1 cellular context compared by ENCODE assay signal in genomic region chr1:213976665-213977485, GRCh38.
TF ChIP-seq lines count a peak whose summit lies in the region.

No MANE protein-coding gene starts in this region.

TF ChIP-seq in HepG2, 621 proteins besides CTCF, POLR2A, EP300 and RAD21 (continued from another document and continues in another):
- no peak for TF ChIP-seq TERF1 (CRISPR knock-in tag; IDR thresholded peaks at IDR 0.05)
- TF ChIP-seq ZNF7 (CRISPR knock-in tag; IDR thresholded peaks at IDR 0.05): no peak
- TF ChIP-seq, protein P1, sequence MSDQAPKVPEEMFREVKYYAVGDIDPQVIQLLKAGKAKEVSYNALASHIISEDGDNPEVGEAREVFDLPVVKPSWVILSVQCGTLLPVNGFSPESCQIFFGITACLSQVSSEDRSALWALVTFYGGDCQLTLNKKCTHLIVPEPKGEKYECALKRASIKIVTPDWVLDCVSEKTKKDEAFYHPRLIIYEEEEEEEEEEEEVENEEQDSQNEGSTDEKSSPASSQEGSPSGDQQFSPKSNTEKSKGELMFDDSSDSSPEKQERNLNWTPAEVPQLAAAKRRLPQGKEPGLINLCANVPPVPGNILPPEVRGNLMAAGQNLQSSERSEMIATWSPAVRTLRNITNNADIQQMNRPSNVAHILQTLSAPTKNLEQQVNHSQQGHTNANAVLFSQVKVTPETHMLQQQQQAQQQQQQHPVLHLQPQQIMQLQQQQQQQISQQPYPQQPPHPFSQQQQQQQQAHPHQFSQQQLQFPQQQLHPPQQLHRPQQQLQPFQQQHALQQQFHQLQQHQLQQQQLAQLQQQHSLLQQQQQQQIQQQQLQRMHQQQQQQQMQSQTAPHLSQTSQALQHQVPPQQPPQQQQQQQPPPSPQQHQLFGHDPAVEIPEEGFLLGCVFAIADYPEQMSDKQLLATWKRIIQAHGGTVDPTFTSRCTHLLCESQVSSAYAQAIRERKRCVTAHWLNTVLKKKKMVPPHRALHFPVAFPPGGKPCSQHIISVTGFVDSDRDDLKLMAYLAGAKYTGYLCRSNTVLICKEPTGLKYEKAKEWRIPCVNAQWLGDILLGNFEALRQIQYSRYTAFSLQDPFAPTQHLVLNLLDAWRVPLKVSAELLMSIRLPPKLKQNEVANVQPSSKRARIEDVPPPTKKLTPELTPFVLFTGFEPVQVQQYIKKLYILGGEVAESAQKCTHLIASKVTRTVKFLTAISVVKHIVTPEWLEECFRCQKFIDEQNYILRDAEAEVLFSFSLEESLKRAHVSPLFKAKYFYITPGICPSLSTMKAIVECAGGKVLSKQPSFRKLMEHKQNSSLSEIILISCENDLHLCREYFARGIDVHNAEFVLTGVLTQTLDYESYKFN (CRISPR knock-in tag; conservative IDR thresholded peaks at IDR 0.05): 0 out of 2 replicates have a peak, but pooled peaks have one; percentile 25
- TF ChIP-seq, protein P2, sequence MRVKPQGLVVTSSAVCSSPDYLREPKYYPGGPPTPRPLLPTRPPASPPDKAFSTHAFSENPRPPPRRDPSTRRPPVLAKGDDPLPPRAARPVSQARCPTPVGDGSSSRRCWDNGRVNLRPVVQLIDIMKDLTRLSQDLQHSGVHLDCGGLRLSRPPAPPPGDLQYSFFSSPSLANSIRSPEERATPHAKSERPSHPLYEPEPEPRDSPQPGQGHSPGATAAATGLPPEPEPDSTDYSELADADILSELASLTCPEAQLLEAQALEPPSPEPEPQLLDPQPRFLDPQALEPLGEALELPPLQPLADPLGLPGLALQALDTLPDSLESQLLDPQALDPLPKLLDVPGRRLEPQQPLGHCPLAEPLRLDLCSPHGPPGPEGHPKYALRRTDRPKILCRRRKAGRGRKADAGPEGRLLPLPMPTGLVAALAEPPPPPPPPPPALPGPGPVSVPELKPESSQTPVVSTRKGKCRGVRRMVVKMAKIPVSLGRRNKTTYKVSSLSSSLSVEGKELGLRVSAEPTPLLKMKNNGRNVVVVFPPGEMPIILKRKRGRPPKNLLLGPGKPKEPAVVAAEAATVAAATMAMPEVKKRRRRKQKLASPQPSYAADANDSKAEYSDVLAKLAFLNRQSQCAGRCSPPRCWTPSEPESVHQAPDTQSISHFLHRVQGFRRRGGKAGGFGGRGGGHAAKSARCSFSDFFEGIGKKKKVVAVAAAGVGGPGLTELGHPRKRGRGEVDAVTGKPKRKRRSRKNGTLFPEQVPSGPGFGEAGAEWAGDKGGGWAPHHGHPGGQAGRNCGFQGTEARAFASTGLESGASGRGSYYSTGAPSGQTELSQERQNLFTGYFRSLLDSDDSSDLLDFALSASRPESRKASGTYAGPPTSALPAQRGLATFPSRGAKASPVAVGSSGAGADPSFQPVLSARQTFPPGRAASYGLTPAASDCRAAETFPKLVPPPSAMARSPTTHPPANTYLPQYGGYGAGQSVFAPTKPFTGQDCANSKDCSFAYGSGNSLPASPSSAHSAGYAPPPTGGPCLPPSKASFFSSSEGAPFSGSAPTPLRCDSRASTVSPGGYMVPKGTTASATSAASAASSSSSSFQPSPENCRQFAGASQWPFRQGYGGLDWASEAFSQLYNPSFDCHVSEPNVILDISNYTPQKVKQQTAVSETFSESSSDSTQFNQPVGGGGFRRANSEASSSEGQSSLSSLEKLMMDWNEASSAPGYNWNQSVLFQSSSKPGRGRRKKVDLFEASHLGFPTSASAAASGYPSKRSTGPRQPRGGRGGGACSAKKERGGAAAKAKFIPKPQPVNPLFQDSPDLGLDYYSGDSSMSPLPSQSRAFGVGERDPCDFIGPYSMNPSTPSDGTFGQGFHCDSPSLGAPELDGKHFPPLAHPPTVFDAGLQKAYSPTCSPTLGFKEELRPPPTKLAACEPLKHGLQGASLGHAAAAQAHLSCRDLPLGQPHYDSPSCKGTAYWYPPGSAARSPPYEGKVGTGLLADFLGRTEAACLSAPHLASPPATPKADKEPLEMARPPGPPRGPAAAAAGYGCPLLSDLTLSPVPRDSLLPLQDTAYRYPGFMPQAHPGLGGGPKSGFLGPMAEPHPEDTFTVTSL (CRISPR knock-in tag; IDR thresholded peaks at IDR 0.05; ENCODE audit: borderline replicate concordance): no peak
- no peak for TF ChIP-seq ZNF879 (CRISPR knock-in tag; IDR thresholded peaks at IDR 0.05)
- TF ChIP-seq ZNF614 (CRISPR knock-in tag; IDR thresholded peaks at IDR 0.05; ENCODE audit: borderline replicate concordance): 0 out of 2 replicates have a peak, but pooled peaks have one; percentile 34
- TF ChIP-seq HNRNPLL (IDR thresholded peaks at IDR 0.05; ENCODE audit: low read depth, low read length, poor library complexity, severe bottlenecking): no peak
- TF ChIP-seq ZNF446 (CRISPR knock-in tag; IDR thresholded peaks at IDR 0.05): no peak
- no peak for TF ChIP-seq MLXIP (CRISPR knock-in tag; IDR thresholded peaks at IDR 0.05; ENCODE audit: borderline replicate concordance)
- TF ChIP-seq ZNF747 (CRISPR knock-in tag; IDR thresholded peaks at IDR 0.05; ENCODE audit: borderline replicate concordance): no peak
- no peak for TF ChIP-seq SOX6 (IDR thresholded peaks at IDR 0.05)
- TF ChIP-seq SOX6 (CRISPR knock-in tag; IDR thresholded peaks at IDR 0.05): peak; percentile 42; the same call in 1 of the 2 replicates
- TF ChIP-seq MEIS1 (CRISPR knock-in tag; IDR thresholded peaks at IDR 0.05; ENCODE audit: borderline replicate concordance): no peak
- no peak for TF ChIP-seq FOXO4 (CRISPR knock-in tag; conservative IDR thresholded peaks at IDR 0.05)
- TF ChIP-seq RBFOX2 (IDR thresholded peaks at IDR 0.05; ENCODE audit: low read depth, low read length): no peak
- no peak for TF ChIP-seq ZNF17 (CRISPR knock-in tag; IDR thresholded peaks at IDR 0.05)
- no peak for TF ChIP-seq ZNF20 (CRISPR knock-in tag; IDR thresholded peaks at IDR 0.05)
- TF ChIP-seq, protein P3, sequence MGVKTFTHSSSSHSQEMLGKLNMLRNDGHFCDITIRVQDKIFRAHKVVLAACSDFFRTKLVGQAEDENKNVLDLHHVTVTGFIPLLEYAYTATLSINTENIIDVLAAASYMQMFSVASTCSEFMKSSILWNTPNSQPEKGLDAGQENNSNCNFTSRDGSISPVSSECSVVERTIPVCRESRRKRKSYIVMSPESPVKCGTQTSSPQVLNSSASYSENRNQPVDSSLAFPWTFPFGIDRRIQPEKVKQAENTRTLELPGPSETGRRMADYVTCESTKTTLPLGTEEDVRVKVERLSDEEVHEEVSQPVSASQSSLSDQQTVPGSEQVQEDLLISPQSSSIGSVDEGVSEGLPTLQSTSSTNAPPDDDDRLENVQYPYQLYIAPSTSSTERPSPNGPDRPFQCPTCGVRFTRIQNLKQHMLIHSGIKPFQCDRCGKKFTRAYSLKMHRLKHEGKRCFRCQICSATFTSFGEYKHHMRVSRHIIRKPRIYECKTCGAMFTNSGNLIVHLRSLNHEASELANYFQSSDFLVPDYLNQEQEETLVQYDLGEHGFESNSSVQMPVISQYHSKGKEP (CRISPR knock-in tag; IDR thresholded peaks at IDR 0.05): no peak
- TF ChIP-seq, protein P4, sequence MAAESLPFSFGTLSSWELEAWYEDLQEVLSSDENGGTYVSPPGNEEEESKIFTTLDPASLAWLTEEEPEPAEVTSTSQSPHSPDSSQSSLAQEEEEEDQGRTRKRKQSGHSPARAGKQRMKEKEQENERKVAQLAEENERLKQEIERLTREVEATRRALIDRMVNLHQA (CRISPR knock-in tag; IDR thresholded peaks at IDR 0.05): no peak
- TF ChIP-seq ZNF530 (CRISPR knock-in tag; IDR thresholded peaks at IDR 0.05; ENCODE audit: low read depth): no peak
- TF ChIP-seq KLF6 (CRISPR knock-in tag; IDR thresholded peaks at IDR 0.05): 0 out of 2 replicates have a peak, but pooled peaks have one; percentile 32
- no peak for TF ChIP-seq KDM4B (CRISPR knock-in tag; IDR thresholded peaks at IDR 0.05)
- no peak for TF ChIP-seq PLRG1 (conservative IDR thresholded peaks at IDR 0.05)
- no peak for TF ChIP-seq RERE (CRISPR knock-in tag; IDR thresholded peaks at IDR 0.05; ENCODE audit: low read depth)
- TF ChIP-seq TEAD2 (CRISPR knock-in tag; IDR thresholded peaks at IDR 0.05): no peak
- 0 out of 2 replicates have a peak, but pooled peaks have one; percentile 61 for TF ChIP-seq SP140L (CRISPR knock-in tag; IDR thresholded peaks at IDR 0.05; ENCODE audit: borderline replicate concordance)
- TF ChIP-seq DZIP1 (CRISPR knock-in tag; IDR thresholded peaks at IDR 0.05): no peak
- no peak for TF ChIP-seq GTF3A (CRISPR knock-in tag; conservative IDR thresholded peaks at IDR 0.05)
- no peak for TF ChIP-seq U2AF1 (optimal IDR thresholded peaks at IDR 0.05; ENCODE audit: low read depth, low read length)
- no peak for TF ChIP-seq CAMTA2 (CRISPR knock-in tag; IDR thresholded peaks at IDR 0.05; ENCODE audit: borderline replicate concordance)
